In the genomic region with DNA sequence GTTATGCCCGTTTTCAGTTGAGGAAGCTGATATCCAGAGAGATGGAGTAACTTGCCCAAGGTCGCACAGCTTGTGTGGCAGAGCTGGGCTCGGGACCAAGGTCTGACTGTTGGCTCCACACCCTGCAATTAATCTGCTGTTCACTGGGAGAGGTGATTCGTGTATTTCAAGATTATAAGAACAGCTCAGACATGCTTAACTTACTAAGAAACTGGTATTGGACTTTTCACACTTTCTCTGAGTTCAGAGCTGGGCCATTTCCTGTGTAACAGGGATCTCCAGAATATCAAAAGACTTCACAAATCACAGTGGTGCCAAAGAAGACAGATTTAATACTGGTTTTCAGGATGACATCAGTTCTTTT, we compare ENCODE assay signal across 18 cellular contexts.
DNase-seq lines count a peak whose midpoint lies in the region; ATAC-seq and TF ChIP-seq lines count a peak whose summit lies in the region.
"Had no signal": no experiment of that assay in that cellular context is flagged by ENCODE, and none has a peak within 500 bp of the region (broad histone marks: within the 10 kb centered on the region; RNA-seq: fewer than 3 reads in every experiment).

No MANE protein-coding gene starts in this region.

- WGBS in mammary epithelial cell (ENCODE audit: low coverage, missing lambda C conversion rate), result 58% methylated on average over 4 of the region's 4 CpGs

- TF ChIP-seq POLR2A in gastrocnemius medialis (IDR thresholded peaks at IDR 0.05), result no peak

- no peaks in the 10 kb centered on the region for H3K36me3 ChIP-seq in BLaER1 treated with 17β-estradiol and CSF1 and Interleukin-3, amounts not matched to agents 10 nM and 100 nM
- H3K36me3 ChIP-seq in KMS-11 (ENCODE audit: insufficient read depth), result no peaks in the 10 kb centered on the region
- no peaks in the 10 kb centered on the region for H3K36me3 ChIP-seq in mammary epithelial cell (ENCODE audit: insufficient read depth, low read length)
- no peaks in the 10 kb centered on the region for H3K36me3 ChIP-seq in gastrocnemius medialis
- H3K36me3 ChIP-seq in ascending aorta, result no peaks in the 10 kb centered on the region
- H3K36me3 ChIP-seq: spleen, thoracic aorta had no signal

- peak overlapping the region in 4 of 11 experiments; percentile 9 to 75 (median 42); a peak in 4 of 22 replicates for H3K27ac ChIP-seq in BLaER1 treated with 17β-estradiol and CSF1 and Interleukin-3, amounts not matched to agents 10 nM and 100 nM
- no peak overlapping the region for H3K27ac ChIP-seq in KMS-11
- H3K27ac ChIP-seq in mammary epithelial cell (ENCODE audit: insufficient read depth, low read depth, low read length), result no peak overlapping the region
- H3K27ac ChIP-seq in gastrocnemius medialis, result no peak overlapping the region
- no peak overlapping the region for H3K27ac ChIP-seq in ascending aorta
- H3K27ac ChIP-seq: parathyroid adenoma, PC-9, thoracic aorta had no signal

- intact Hi-C loops in mammary epithelial cell (cut with micrococcal nuclease) (loop anchor here (1.0 kb wide), 1 partner anchor 112 kb away; no protein-coding TSS in a partner anchor), left colon (cut with DNase I, micrococcal nuclease) (no loop called here), gastrocnemius medialis (cut with DNase I; ENCODE audit: low total_unique reads) (no loop called here), ascending aorta (cut with DNase I) (no loop called here)

- H3K4me2 ChIP-seq in BLaER1 treated with 17β-estradiol and CSF1 and Interleukin-3, amounts not matched to agents 10 nM and 100 nM, result peak overlapping the region in 8 of 11 experiments; percentile 1 to 92 (median 72); a peak in 9 of 22 replicates
- H3K4me2 ChIP-seq in KMS-11, result peak overlapping the region; percentile 26
- H3K4me2 ChIP-seq in mammary epithelial cell (ENCODE audit: insufficient read depth, low read depth, low read length), result no peak overlapping the region
- H3K4me2 ChIP-seq: PC-9 had no signal

- CTCF ChIA-PET in mammary epithelial cell (lab: Charles Lee; ENCODE audit: low non-redundant PET), result no interaction called here

- dilution Hi-C loops in mammary epithelial cell (cut with HindIII; ENCODE audit: low sequenced_read_pairs), result no loop called here

- peak; percentile 64 for DNase-seq in mammary epithelial cell
- peak; percentile 44 to 64 for DNase-seq in left colon
- no peak for DNase-seq in SHP77 (lab: John Stamatoyannopoulos, UW)
- no peak for DNase-seq in gastrocnemius medialis
- no peak for DNase-seq in ascending aorta (ENCODE audit: low spot score in 2 of 2)
- no peak for DNase-seq in KBM-7
- DNase-seq: activated naive CD4-positive, alpha-beta T cell treated with anti-CD3 and anti-CD28 coated beads for 36 hours; COR-L47; NCI-H2029 treated with DMSO at 0.1 percent for 48 hours; NCI-H524; PC-9; spleen; SW 1271 had no signal

- H3K4me1 ChIP-seq in BLaER1 treated with 17β-estradiol and CSF1 and Interleukin-3, amounts not matched to agents 10 nM and 100 nM, result peaks cover 29 to 36% (median 34%) of the 10 kb centered on the region in 10 experiments
- H3K4me1 ChIP-seq in KMS-11 (ENCODE audit: low read depth, poor library complexity, severe bottlenecking) (peaks cover 53% of the 10 kb centered on the region), mammary epithelial cell (ENCODE audit: insufficient read depth, low read length) (peaks cover 34% of the 10 kb centered on the region), gastrocnemius medialis (peaks cover 0 to 12% of the 10 kb centered on the region in 2 donors), ascending aorta (no peaks in the 10 kb centered on the region)
- H3K4me1 ChIP-seq: parathyroid adenoma had no signal

- H3K9ac ChIP-seq in BLaER1 treated with 17β-estradiol and CSF1 and Interleukin-3, amounts not matched to agents 10 nM and 100 nM, result no peak overlapping the region
- H3K9ac ChIP-seq in KMS-11 (no peak overlapping the region), mammary epithelial cell (ENCODE audit: insufficient read depth, low read length) (no peak overlapping the region)
- H3K9ac ChIP-seq: parathyroid adenoma had no signal

- in situ Hi-C loops in mammary epithelial cell (cut with MboI; ENCODE audit: low sequenced_read_pairs in 2 of 2), result no loop called here
- in situ Hi-C loops in gastrocnemius medialis (cut with MboI; ENCODE audit: low sequenced_read_pairs in 4 of 4), result no loop called here
- in situ Hi-C loops in KBM-7 (cut with MboI; ENCODE audit: low pct_unique_long_range_greater_than_20kb, low sequenced_read_pairs), result no loop called here

- H3K27me3 ChIP-seq in BLaER1 treated with 17β-estradiol and CSF1 and Interleukin-3, amounts not matched to agents 10 nM and 100 nM, result no peaks in the 10 kb centered on the region
- no peaks in the 10 kb centered on the region for H3K27me3 ChIP-seq in KMS-11 (ENCODE audit: insufficient read depth, low read depth)
- no peaks in the 10 kb centered on the region for H3K27me3 ChIP-seq in mammary epithelial cell (ENCODE audit: insufficient read depth, low read length)
- no peaks in the 10 kb centered on the region for H3K27me3 ChIP-seq in gastrocnemius medialis
- no peaks in the 10 kb centered on the region for H3K27me3 ChIP-seq in ascending aorta
- H3K27me3 ChIP-seq: spleen had no signal

- no TSS peak for BruUV-seq in mammary epithelial cell (replicated peaks; lab: Mats Ljungman, UMichigan)

- H3K9me3 ChIP-seq in BLaER1 treated with 17β-estradiol and CSF1 and Interleukin-3, amounts not matched to agents 10 nM and 100 nM (replicated peaks in 1 of 11), result peaks cover 0 to 5% (median 0%) of the 10 kb centered on the region in 11 experiments; a peak in 2 of 22 replicates
- H3K9me3 ChIP-seq in mammary epithelial cell (replicated peaks; ENCODE audit: insufficient read depth, low read length) (no peaks in the 10 kb centered on the region), gastrocnemius medialis (no peaks in the 10 kb centered on the region), ascending aorta (no peaks in the 10 kb centered on the region)
- H3K9me3 ChIP-seq: spleen, thoracic aorta had no signal

- no peaks in the 10 kb centered on the region for H3K79me2 ChIP-seq in KMS-11 (ENCODE audit: insufficient read depth, low read depth)
- no peaks in the 10 kb centered on the region for H3K79me2 ChIP-seq in mammary epithelial cell (ENCODE audit: insufficient read depth, low read length)
- H3K79me2 ChIP-seq: parathyroid adenoma had no signal

- no peak overlapping the region for H3K4me3 ChIP-seq in BLaER1 treated with 17β-estradiol and CSF1 and Interleukin-3, amounts not matched to agents 10 nM and 100 nM
- H3K4me3 ChIP-seq in KMS-11 (IDR thresholded peaks at IDR 0.05; ENCODE audit: insufficient read depth, low read depth, low read length), result no peak overlapping the region
- no peak overlapping the region for H3K4me3 ChIP-seq in mammary epithelial cell (replicated peaks in 1 of 3; ENCODE audit: insufficient read depth in 1 of 3, low read depth in 2 of 3, low read length in 3 of 3)
- H3K4me3 ChIP-seq in gastrocnemius medialis, result no peak overlapping the region
- no peak overlapping the region for H3K4me3 ChIP-seq in ascending aorta
- H3K4me3 ChIP-seq: PC-9, spleen, thoracic aorta had no signal

- ATAC-seq in left colon, result peak; percentile 74
- no peak for ATAC-seq in gastrocnemius medialis
- ATAC-seq: left lobe of liver had no signal

- no peaks in the 10 kb centered on the region for H4K20me1 ChIP-seq in BLaER1 treated with 17β-estradiol and CSF1 and Interleukin-3, amounts not matched to agents 10 nM and 100 nM
- no peaks in the 10 kb centered on the region for H4K20me1 ChIP-seq in KMS-11 (ENCODE audit: insufficient read depth)
- H4K20me1 ChIP-seq in mammary epithelial cell (ENCODE audit: insufficient read depth, low read length), result no peaks in the 10 kb centered on the region

- H2AFZ ChIP-seq in KMS-11 (ENCODE audit: low read depth) (no peak overlapping the region), mammary epithelial cell (ENCODE audit: low read depth, low read length) (no peak overlapping the region)
- H2AFZ ChIP-seq: parathyroid adenoma, PC-9 had no signal

- TF ChIP-seq CTCF in KMS-11 (conservative IDR thresholded peaks at IDR 0.05; ENCODE audit: low read depth, low read length), result no peak
- TF ChIP-seq CTCF in mammary epithelial cell (conservative IDR thresholded peaks at IDR 0.05 in 1 of 2, IDR thresholded peaks at IDR 0.05 in 1 of 2; ENCODE audit: extremely low read depth in 1 of 2, insufficient read depth in 1 of 2, low read depth in 1 of 2, low read length in 2 of 2), result no peak
- TF ChIP-seq CTCF in gastrocnemius medialis (IDR thresholded peaks at IDR 0.05 in 4 of 5, conservative IDR thresholded peaks at IDR 0.05 in 1 of 5), result no peak
- no peak for TF ChIP-seq CTCF in ascending aorta (IDR thresholded peaks at IDR 0.05)

Comparison
In these comparisons a context has a peak if more than half of its experiments do, and no peak if none do; other contexts are left out.
1. DNase-seq: peak in mammary epithelial cell (single experiment) and left colon (2 of 2); none in SHP77 (0 of 2), gastrocnemius medialis (0 of 2), ascending aorta (0 of 2) and KBM-7 (single experiment).